In genomic region chr18:10006261-10006903, GRCh38 we compare ENCODE assay signal across 9 cellular contexts.
DNase-seq lines count a peak whose midpoint lies in the region; ATAC-seq, FAIRE-seq and TF ChIP-seq lines count a peak whose summit lies in the region.
"Had no signal": no experiment of that assay in that cellular context is flagged by ENCODE, and none has a peak within 500 bp of the region (broad histone marks: within the 10 kb centered on the region; RNA-seq: fewer than 3 reads in every experiment).

No MANE protein-coding gene starts in this region.

- intact Hi-C loops in CD14-positive monocyte (cut with micrococcal nuclease): loop anchor here in 1 of 2 donors (10.0 kb wide), 1 partner anchor 48 kb away; no protein-coding TSS in a partner anchor

- no peak for TF ChIP-seq POLR2A in NB4 (IDR thresholded peaks at IDR 0.05; ENCODE audit: extremely low read depth, insufficient read length)
- TF ChIP-seq POLR2A in erythroblast (IDR thresholded peaks at IDR 0.05; ENCODE audit: low read length): no peak

- no peak overlapping the region for H3K4me3 Mint-ChIP-seq in CD14-positive monocyte
- H3K4me3 Mint-ChIP-seq in astrocyte (ENCODE audit: unreplicated experiment): no peak overlapping the region
- no peak overlapping the region for H3K4me3 Mint-ChIP-seq in activated CD8-positive, alpha-beta memory T cell treated with anti-CD3 and anti-CD28 coated beads, Interleukin-2, amount 10 ng/mL, durations not matched to agents 7 days and 5 days

- no peak overlapping the region for H3K4me3 ChIP-seq in NB4 (ENCODE audit: low read depth, low read length)
- H3K4me3 ChIP-seq in astrocyte (ENCODE audit: insufficient read depth, low read depth, low read length): no peak overlapping the region
- no peak overlapping the region for H3K4me3 ChIP-seq in liver (ENCODE audit: low read depth in 1 of 3, low read length in 3 of 3)
- H3K4me3 ChIP-seq in small intestine (ENCODE audit: low read depth in 1 of 2, low read length in 2 of 2): no peak overlapping the region

- CTCF ChIA-PET in activated CD8-positive, alpha-beta memory T cell treated with anti-CD3 and anti-CD28 coated beads, Interleukin-2, amount 10 ng/mL, durations not matched to agents 7 days and 5 days (lab: Charles Lee): no interaction called here

- WGBS in liver: 55% methylated on average over 4 of the region's 4 CpGs
- 76% methylated on average over 4 of the region's 4 CpGs for WGBS in small intestine, 3 donors

- peak; percentile 64 for DNase-seq in CD14-positive monocyte (ENCODE audit: low spot score)
- peak; percentile 50 for DNase-seq in NB4 (ENCODE audit: low read depth)
- peak; percentile 12 for DNase-seq in astrocyte (ENCODE audit: low read depth)
- no peak for DNase-seq in stimulated activated naive CD4-positive, alpha-beta T cell (lab: John Stamatoyannopoulos, UW)
- no peak for DNase-seq in activated CD8-positive, alpha-beta memory T cell treated with anti-CD3 and anti-CD28 coated beads, Interleukin-2, amount 10 ng/mL, durations not matched to agents 7 days and 5 days
- DNase-seq in erythroblast (lab: John Stamatoyannopoulos, UW): no peak
- DNase-seq in small intestine: no peak

- H2AFZ ChIP-seq in astrocyte (ENCODE audit: low read depth, low read length): no peak overlapping the region

- TF ChIP-seq CTCF in CD14-positive monocyte (IDR thresholded peaks at IDR 0.05) (no peak), NB4 (IDR thresholded peaks at IDR 0.05; ENCODE audit: low read depth, low read length) (no peak), astrocyte (IDR thresholded peaks at IDR 0.05; ENCODE audit: insufficient read depth, low read depth, low read length) (no peak), liver (IDR thresholded peaks at IDR 0.05; ENCODE audit: low read depth, low read length, missing input control) (no peak)

- H3K9me3 ChIP-seq in astrocyte (ENCODE audit: insufficient read depth, low read depth, low read length) (no peaks in the 10 kb centered on the region), liver (ENCODE audit: control insufficient read depth in 4 of 4, low read length in 3 of 4) (no peaks in the 10 kb centered on the region), small intestine (ENCODE audit: control insufficient read depth, low read depth) (no peaks in the 10 kb centered on the region)

- H3K36me3 ChIP-seq in astrocyte (ENCODE audit: insufficient read depth, low read length) (no peaks in the 10 kb centered on the region), liver (ENCODE audit: control insufficient read depth in 4 of 4, insufficient read depth in 3 of 4, low read depth in 1 of 4, low read length in 3 of 4) (no peaks in the 10 kb centered on the region), small intestine (ENCODE audit: control insufficient read depth in 2 of 2, insufficient read depth in 2 of 2, low read length in 2 of 2) (no peaks in the 10 kb centered on the region)

- TF ChIP-seq RAD21 in liver (IDR thresholded peaks at IDR 0.05): peak; percentile 38 to 49

- H3K4me1 Mint-ChIP-seq in CD14-positive monocyte (peaks cover 56% of the 10 kb centered on the region), astrocyte (ENCODE audit: low read depth, unreplicated experiment) (peaks cover 2% of the 10 kb centered on the region)
- H3K4me1 Mint-ChIP-seq in activated CD8-positive, alpha-beta memory T cell treated with anti-CD3 and anti-CD28 coated beads, Interleukin-2, amount 10 ng/mL, durations not matched to agents 7 days and 5 days: no peaks in the 10 kb centered on the region

- no peak for ATAC-seq in activated CD8-positive, alpha-beta memory T cell treated with anti-CD3 and anti-CD28 coated beads, Interleukin-2, amount 10 ng/mL, durations not matched to agents 7 days and 5 days

- H3K9ac ChIP-seq in astrocyte (ENCODE audit: low read length) (no peak overlapping the region), liver (ENCODE audit: low read depth in 1 of 2, low read length in 2 of 2) (no peak overlapping the region)

- H4K20me1 ChIP-seq in astrocyte (ENCODE audit: insufficient read depth, low read length): no peaks in the 10 kb centered on the region

- H3K27ac ChIP-seq in astrocyte (ENCODE audit: low read depth, low read length) (no peak overlapping the region), liver (ENCODE audit: low read depth in 1 of 2, low read length in 2 of 2) (no peak overlapping the region), small intestine (ENCODE audit: low read depth in 1 of 2, low read length in 1 of 2) (no peak overlapping the region)

- H3K4me1 ChIP-seq in astrocyte (ENCODE audit: insufficient read depth, low read length): peaks cover 11% of the 10 kb centered on the region
- no peaks in the 10 kb centered on the region for H3K4me1 ChIP-seq in liver (ENCODE audit: control insufficient read depth in 4 of 4, insufficient read depth in 4 of 4, low read length in 3 of 4)
- H3K4me1 ChIP-seq in small intestine (ENCODE audit: control insufficient read depth in 2 of 2, insufficient read depth in 1 of 2, low read depth in 1 of 2, low read length in 1 of 2): no peaks in the 10 kb centered on the region

- FAIRE-seq in astrocyte (lab: Jason Lieb, UNC): no peak
- FAIRE-seq in small intestine (lab: Jason Lieb, UNC): no peak
- FAIRE-seq: GM12891 had no signal

- H3K27me3 ChIP-seq in astrocyte (ENCODE audit: insufficient read depth, low read length) (no peaks in the 10 kb centered on the region), liver (ENCODE audit: control insufficient read depth in 4 of 4, insufficient read depth in 4 of 4, low read length in 3 of 4) (no peaks in the 10 kb centered on the region), small intestine (ENCODE audit: control insufficient read depth in 2 of 2, insufficient read depth in 2 of 2, low read length in 2 of 2) (no peaks in the 10 kb centered on the region)

- peaks cover 1 to 5% of the 10 kb centered on the region in 2 donors for H3K36me3 Mint-ChIP-seq in CD14-positive monocyte
- no peaks in the 10 kb centered on the region for H3K36me3 Mint-ChIP-seq in astrocyte (ENCODE audit: low read depth, unreplicated experiment)
- no peaks in the 10 kb centered on the region for H3K36me3 Mint-ChIP-seq in activated CD8-positive, alpha-beta memory T cell treated with anti-CD3 and anti-CD28 coated beads, Interleukin-2, amount 10 ng/mL, durations not matched to agents 7 days and 5 days

- no peak overlapping the region for H3K4me2 ChIP-seq in astrocyte (ENCODE audit: low read length)

- H3K9me3 Mint-ChIP-seq in CD14-positive monocyte (peaks cover 0 to 4% (median 1%) of the 10 kb centered on the region in 7 donors), astrocyte (ENCODE audit: unreplicated experiment) (peaks cover 3% of the 10 kb centered on the region)
- no peaks in the 10 kb centered on the region for H3K9me3 Mint-ChIP-seq in activated CD8-positive, alpha-beta memory T cell treated with anti-CD3 and anti-CD28 coated beads, Interleukin-2, amount 10 ng/mL, durations not matched to agents 7 days and 5 days (ENCODE audit: low read depth)

- H3K27ac Mint-ChIP-seq in CD14-positive monocyte (peak overlapping the region; percentile 86 to 96 (median 94)), astrocyte (ENCODE audit: unreplicated experiment) (no peak overlapping the region)
- no peak overlapping the region for H3K27ac Mint-ChIP-seq in activated CD8-positive, alpha-beta memory T cell treated with anti-CD3 and anti-CD28 coated beads, Interleukin-2, amount 10 ng/mL, durations not matched to agents 7 days and 5 days

- no peaks in the 10 kb centered on the region for H3K79me2 ChIP-seq in astrocyte (ENCODE audit: insufficient read depth, low read length)

- H3K27me3 Mint-ChIP-seq in CD14-positive monocyte (ENCODE audit: low read depth in 3 of 3) (peaks cover 0 to 2% (median 1%) of the 10 kb centered on the region in 3 donors), astrocyte (ENCODE audit: low read depth, unreplicated experiment) (peaks cover 22% of the 10 kb centered on the region)
- H3K27me3 Mint-ChIP-seq in activated CD8-positive, alpha-beta memory T cell treated with anti-CD3 and anti-CD28 coated beads, Interleukin-2, amount 10 ng/mL, durations not matched to agents 7 days and 5 days: peaks cover 12% of the 10 kb centered on the region

TF ChIP-seq in liver, 16 proteins besides CTCF, POLR2A, EP300 and RAD21:
- no peak for TF ChIP-seq YY1 (IDR thresholded peaks at IDR 0.05)
- TF ChIP-seq, protein P1, sequence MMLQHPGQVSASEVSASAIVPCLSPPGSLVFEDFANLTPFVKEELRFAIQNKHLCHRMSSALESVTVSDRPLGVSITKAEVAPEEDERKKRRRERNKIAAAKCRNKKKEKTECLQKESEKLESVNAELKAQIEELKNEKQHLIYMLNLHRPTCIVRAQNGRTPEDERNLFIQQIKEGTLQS (IDR thresholded peaks at IDR 0.05): no peak
- no peak for TF ChIP-seq HNF4A (conservative IDR thresholded peaks at IDR 0.05)
- TF ChIP-seq, protein P2, sequence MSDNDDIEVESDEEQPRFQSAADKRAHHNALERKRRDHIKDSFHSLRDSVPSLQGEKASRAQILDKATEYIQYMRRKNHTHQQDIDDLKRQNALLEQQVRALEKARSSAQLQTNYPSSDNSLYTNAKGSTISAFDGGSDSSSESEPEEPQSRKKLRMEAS (IDR thresholded peaks at IDR 0.05): no peak
- no peak for TF ChIP-seq FOXA1 (IDR thresholded peaks at IDR 0.05)
- no peak for TF ChIP-seq NR2F2 (IDR thresholded peaks at IDR 0.05)
- no peak for TF ChIP-seq GABPA (IDR thresholded peaks at IDR 0.05 in 1 of 2, conservative IDR thresholded peaks at IDR 0.05 in 1 of 2)
- TF ChIP-seq EGR1 (IDR thresholded peaks at IDR 0.05; ENCODE audit: low read depth in 2 of 2): no peak
- TF ChIP-seq SP1 (IDR thresholded peaks at IDR 0.05): no peak
- TF ChIP-seq JUND (IDR thresholded peaks at IDR 0.05): no peak
- TF ChIP-seq, protein P3, sequence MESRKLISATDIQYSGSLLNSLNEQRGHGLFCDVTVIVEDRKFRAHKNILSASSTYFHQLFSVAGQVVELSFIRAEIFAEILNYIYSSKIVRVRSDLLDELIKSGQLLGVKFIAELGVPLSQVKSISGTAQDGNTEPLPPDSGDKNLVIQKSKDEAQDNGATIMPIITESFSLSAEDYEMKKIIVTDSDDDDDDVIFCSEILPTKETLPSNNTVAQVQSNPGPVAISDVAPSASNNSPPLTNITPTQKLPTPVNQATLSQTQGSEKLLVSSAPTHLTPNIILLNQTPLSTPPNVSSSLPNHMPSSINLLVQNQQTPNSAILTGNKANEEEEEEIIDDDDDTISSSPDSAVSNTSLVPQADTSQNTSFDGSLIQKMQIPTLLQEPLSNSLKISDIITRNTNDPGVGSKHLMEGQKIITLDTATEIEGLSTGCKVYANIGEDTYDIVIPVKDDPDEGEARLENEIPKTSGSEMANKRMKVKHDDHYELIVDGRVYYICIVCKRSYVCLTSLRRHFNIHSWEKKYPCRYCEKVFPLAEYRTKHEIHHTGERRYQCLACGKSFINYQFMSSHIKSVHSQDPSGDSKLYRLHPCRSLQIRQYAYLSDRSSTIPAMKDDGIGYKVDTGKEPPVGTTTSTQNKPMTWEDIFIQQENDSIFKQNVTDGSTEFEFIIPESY (IDR thresholded peaks at IDR 0.05): no peak
- no peak for TF ChIP-seq FOXA2 (IDR thresholded peaks at IDR 0.05)

Comparison
In these comparisons a context has a peak if more than half of its experiments do, and no peak if none do; other contexts are left out.
1. DNase-seq: peak in CD14-positive monocyte (single experiment), NB4 (single experiment) and astrocyte (single experiment); none in stimulated activated naive CD4-positive, alpha-beta T cell (0 of 6), activated CD8-positive, alpha-beta memory T cell treated with anti-CD3 and anti-CD28 coated beads, Interleukin-2, amount 10 ng/mL, durations not matched to agents 7 days and 5 days (single experiment), erythroblast (0 of 2) and small intestine (single experiment).
2. H3K27ac Mint-ChIP-seq: peak in CD14-positive monocyte (7 of 7); none in astrocyte (single experiment) and activated CD8-positive, alpha-beta memory T cell treated with anti-CD3 and anti-CD28 coated beads, Interleukin-2, amount 10 ng/mL, durations not matched to agents 7 days and 5 days (single experiment).